Comparison of ENCODE assay signal across 1 cellular context in the genomic region with DNA sequence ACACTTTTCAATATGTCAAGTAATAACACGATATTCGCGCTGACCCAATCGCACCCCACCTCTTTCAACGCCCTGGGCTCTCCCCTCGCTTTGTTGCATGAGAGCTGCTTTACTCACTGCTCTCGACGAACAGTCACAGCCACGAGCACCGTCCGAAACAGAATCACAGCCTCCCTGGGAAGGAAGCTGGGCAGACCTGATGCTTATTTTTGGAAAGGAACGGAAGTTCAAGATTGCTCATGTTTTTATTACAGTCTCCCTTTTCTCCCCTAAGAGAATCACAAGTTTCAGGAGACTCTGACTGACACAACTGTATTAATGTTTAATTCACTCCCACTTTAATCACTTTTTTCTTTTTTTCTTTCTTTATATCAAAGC.
TF ChIP-seq lines count a peak whose summit lies in the region.

No MANE protein-coding gene starts in this region.

TF ChIP-seq in GM12878, 131 proteins besides CTCF, POLR2A, EP300 and RAD21 (continued from another document and continues in another):
- TF ChIP-seq, protein P1, sequence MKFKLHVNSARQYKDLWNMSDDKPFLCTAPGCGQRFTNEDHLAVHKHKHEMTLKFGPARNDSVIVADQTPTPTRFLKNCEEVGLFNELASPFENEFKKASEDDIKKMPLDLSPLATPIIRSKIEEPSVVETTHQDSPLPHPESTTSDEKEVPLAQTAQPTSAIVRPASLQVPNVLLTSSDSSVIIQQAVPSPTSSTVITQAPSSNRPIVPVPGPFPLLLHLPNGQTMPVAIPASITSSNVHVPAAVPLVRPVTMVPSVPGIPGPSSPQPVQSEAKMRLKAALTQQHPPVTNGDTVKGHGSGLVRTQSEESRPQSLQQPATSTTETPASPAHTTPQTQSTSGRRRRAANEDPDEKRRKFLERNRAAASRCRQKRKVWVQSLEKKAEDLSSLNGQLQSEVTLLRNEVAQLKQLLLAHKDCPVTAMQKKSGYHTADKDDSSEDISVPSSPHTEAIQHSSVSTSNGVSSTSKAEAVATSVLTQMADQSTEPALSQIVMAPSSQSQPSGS (IDR thresholded peaks at IDR 0.05; ENCODE audit: low read length) = peak; percentile 82; the same call in 1 of the 2 replicates
- TF ChIP-seq, protein P2, sequence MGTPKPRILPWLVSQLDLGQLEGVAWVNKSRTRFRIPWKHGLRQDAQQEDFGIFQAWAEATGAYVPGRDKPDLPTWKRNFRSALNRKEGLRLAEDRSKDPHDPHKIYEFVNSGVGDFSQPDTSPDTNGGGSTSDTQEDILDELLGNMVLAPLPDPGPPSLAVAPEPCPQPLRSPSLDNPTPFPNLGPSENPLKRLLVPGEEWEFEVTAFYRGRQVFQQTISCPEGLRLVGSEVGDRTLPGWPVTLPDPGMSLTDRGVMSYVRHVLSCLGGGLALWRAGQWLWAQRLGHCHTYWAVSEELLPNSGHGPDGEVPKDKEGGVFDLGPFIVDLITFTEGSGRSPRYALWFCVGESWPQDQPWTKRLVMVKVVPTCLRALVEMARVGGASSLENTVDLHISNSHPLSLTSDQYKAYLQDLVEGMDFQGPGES (IDR thresholded peaks at IDR 0.05) = no peak
- TF ChIP-seq KDM1A (IDR thresholded peaks at IDR 0.05; ENCODE audit: borderline replicate concordance) = no peak
- no peak for TF ChIP-seq ZNF24 (IDR thresholded peaks at IDR 0.05)
- TF ChIP-seq, protein P3, sequence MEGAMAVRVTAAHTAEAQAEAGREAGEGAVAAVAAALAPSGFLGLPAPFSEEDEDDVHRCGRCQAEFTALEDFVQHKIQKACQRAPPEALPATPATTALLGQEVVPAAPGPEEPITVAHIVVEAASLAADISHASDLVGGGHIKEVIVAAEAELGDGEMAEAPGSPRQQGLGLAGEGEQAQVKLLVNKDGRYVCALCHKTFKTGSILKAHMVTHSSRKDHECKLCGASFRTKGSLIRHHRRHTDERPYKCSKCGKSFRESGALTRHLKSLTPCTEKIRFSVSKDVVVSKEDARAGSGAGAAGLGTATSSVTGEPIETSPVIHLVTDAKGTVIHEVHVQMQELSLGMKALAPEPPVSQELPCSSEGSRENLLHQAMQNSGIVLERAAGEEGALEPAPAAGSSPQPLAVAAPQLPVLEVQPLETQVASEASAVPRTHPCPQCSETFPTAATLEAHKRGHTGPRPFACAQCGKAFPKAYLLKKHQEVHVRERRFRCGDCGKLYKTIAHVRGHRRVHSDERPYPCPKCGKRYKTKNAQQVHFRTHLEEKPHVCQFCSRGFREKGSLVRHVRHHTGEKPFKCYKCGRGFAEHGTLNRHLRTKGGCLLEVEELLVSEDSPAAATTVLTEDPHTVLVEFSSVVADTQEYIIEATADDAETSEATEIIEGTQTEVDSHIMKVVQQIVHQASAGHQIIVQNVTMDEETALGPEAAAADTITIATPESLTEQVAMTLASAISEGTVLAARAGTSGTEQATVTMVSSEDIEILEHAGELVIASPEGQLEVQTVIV (IDR thresholded peaks at IDR 0.05; ENCODE audit: borderline replicate concordance, partially characterized antibody) = no peak
- TF ChIP-seq PML (IDR thresholded peaks at IDR 0.05; ENCODE audit: low read length) = no peak; the same call in 1 of the 2 replicates
- no peak for TF ChIP-seq ZNF384 (IDR thresholded peaks at IDR 0.05; ENCODE audit: borderline replicate concordance, low read depth, low read length)
- no peak for TF ChIP-seq WRNIP1 (IDR thresholded peaks at IDR 0.05; ENCODE audit: borderline replicate concordance, low read depth, low read length)
- TF ChIP-seq, protein P4, sequence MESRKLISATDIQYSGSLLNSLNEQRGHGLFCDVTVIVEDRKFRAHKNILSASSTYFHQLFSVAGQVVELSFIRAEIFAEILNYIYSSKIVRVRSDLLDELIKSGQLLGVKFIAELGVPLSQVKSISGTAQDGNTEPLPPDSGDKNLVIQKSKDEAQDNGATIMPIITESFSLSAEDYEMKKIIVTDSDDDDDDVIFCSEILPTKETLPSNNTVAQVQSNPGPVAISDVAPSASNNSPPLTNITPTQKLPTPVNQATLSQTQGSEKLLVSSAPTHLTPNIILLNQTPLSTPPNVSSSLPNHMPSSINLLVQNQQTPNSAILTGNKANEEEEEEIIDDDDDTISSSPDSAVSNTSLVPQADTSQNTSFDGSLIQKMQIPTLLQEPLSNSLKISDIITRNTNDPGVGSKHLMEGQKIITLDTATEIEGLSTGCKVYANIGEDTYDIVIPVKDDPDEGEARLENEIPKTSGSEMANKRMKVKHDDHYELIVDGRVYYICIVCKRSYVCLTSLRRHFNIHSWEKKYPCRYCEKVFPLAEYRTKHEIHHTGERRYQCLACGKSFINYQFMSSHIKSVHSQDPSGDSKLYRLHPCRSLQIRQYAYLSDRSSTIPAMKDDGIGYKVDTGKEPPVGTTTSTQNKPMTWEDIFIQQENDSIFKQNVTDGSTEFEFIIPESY (IDR thresholded peaks at IDR 0.05) = no peak
- peak; percentile 85 for TF ChIP-seq EED (IDR thresholded peaks at IDR 0.05; ENCODE audit: low read depth)
- no peak for TF ChIP-seq DPF2 (IDR thresholded peaks at IDR 0.05)
- TF ChIP-seq MYB (IDR thresholded peaks at IDR 0.05; ENCODE audit: borderline replicate concordance, low read depth, low read length) = no peak
- no peak for TF ChIP-seq ZNF274 (IDR thresholded peaks at IDR 0.05; ENCODE audit: insufficient read depth, insufficient read length)
- peak; percentile 79; the same call in 1 of the 2 replicates for TF ChIP-seq FOXM1 (IDR thresholded peaks at IDR 0.05; ENCODE audit: low read depth, low read length)
- TF ChIP-seq SRF (IDR thresholded peaks at IDR 0.05; ENCODE audit: low read depth in 2 of 2, low read length in 2 of 2) = no peak
- no peak for TF ChIP-seq ZZZ3 (IDR thresholded peaks at IDR 0.05; ENCODE audit: control insufficient read depth, insufficient read length, low read depth)
- TF ChIP-seq BMI1 (IDR thresholded peaks at IDR 0.05; ENCODE audit: borderline replicate concordance) = no peak
- TF ChIP-seq STAT1 (conservative IDR thresholded peaks at IDR 0.05) = no peak
- TF ChIP-seq, protein P5, sequence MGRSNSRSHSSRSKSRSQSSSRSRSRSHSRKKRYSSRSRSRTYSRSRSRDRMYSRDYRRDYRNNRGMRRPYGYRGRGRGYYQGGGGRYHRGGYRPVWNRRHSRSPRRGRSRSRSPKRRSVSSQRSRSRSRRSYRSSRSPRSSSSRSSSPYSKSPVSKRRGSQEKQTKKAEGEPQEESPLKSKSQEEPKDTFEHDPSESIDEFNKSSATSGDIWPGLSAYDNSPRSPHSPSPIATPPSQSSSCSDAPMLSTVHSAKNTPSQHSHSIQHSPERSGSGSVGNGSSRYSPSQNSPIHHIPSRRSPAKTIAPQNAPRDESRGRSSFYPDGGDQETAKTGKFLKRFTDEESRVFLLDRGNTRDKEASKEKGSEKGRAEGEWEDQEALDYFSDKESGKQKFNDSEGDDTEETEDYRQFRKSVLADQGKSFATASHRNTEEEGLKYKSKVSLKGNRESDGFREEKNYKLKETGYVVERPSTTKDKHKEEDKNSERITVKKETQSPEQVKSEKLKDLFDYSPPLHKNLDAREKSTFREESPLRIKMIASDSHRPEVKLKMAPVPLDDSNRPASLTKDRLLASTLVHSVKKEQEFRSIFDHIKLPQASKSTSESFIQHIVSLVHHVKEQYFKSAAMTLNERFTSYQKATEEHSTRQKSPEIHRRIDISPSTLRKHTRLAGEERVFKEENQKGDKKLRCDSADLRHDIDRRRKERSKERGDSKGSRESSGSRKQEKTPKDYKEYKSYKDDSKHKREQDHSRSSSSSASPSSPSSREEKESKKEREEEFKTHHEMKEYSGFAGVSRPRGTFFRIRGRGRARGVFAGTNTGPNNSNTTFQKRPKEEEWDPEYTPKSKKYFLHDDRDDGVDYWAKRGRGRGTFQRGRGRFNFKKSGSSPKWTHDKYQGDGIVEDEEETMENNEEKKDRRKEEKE (IDR thresholded peaks at IDR 0.05) = no peak
- TF ChIP-seq NR2C2 (IDR thresholded peaks at IDR 0.05; ENCODE audit: borderline replicate concordance, control insufficient read depth, insufficient read length, low read depth) = no peak
- TF ChIP-seq TBL1XR1 (IDR thresholded peaks at IDR 0.05; ENCODE audit: low read depth, low read length) = peak; percentile 91; the same call in 1 of the 2 replicates
- no peak for TF ChIP-seq CEBPB (IDR thresholded peaks at IDR 0.05; ENCODE audit: borderline replicate concordance in 1 of 2, low read depth in 2 of 2, low read length in 2 of 2)
- no peak for TF ChIP-seq HDAC6 (IDR thresholded peaks at IDR 0.05; ENCODE audit: unreplicated experiment)
- no peak for TF ChIP-seq TCF3 (IDR thresholded peaks at IDR 0.05; ENCODE audit: borderline replicate concordance, insufficient read depth, low read depth, low read length)
- TF ChIP-seq STAT3 (IDR thresholded peaks at IDR 0.05; ENCODE audit: low read depth, low read length) = no peak
- no peak for TF ChIP-seq HCFC1 (IDR thresholded peaks at IDR 0.05; ENCODE audit: low read length)
- TF ChIP-seq, protein P6, sequence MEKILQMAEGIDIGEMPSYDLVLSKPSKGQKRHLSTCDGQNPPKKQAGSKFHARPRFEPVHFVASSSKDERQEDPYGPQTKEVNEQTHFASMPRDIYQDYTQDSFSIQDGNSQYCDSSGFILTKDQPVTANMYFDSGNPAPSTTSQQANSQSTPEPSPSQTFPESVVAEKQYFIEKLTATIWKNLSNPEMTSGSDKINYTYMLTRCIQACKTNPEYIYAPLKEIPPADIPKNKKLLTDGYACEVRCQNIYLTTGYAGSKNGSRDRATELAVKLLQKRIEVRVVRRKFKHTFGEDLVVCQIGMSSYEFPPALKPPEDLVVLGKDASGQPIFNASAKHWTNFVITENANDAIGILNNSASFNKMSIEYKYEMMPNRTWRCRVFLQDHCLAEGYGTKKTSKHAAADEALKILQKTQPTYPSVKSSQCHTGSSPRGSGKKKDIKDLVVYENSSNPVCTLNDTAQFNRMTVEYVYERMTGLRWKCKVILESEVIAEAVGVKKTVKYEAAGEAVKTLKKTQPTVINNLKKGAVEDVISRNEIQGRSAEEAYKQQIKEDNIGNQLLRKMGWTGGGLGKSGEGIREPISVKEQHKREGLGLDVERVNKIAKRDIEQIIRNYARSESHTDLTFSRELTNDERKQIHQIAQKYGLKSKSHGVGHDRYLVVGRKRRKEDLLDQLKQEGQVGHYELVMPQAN (conservative IDR thresholded peaks at IDR 0.05) = no peak
- no peak for TF ChIP-seq BACH1 (IDR thresholded peaks at IDR 0.05; ENCODE audit: borderline replicate concordance)
- TF ChIP-seq IKZF1 (conservative IDR thresholded peaks at IDR 0.05) = no peak
- TF ChIP-seq KLF5 (IDR thresholded peaks at IDR 0.05; ENCODE audit: partially characterized antibody) = no peak
- TF ChIP-seq, protein P7, sequence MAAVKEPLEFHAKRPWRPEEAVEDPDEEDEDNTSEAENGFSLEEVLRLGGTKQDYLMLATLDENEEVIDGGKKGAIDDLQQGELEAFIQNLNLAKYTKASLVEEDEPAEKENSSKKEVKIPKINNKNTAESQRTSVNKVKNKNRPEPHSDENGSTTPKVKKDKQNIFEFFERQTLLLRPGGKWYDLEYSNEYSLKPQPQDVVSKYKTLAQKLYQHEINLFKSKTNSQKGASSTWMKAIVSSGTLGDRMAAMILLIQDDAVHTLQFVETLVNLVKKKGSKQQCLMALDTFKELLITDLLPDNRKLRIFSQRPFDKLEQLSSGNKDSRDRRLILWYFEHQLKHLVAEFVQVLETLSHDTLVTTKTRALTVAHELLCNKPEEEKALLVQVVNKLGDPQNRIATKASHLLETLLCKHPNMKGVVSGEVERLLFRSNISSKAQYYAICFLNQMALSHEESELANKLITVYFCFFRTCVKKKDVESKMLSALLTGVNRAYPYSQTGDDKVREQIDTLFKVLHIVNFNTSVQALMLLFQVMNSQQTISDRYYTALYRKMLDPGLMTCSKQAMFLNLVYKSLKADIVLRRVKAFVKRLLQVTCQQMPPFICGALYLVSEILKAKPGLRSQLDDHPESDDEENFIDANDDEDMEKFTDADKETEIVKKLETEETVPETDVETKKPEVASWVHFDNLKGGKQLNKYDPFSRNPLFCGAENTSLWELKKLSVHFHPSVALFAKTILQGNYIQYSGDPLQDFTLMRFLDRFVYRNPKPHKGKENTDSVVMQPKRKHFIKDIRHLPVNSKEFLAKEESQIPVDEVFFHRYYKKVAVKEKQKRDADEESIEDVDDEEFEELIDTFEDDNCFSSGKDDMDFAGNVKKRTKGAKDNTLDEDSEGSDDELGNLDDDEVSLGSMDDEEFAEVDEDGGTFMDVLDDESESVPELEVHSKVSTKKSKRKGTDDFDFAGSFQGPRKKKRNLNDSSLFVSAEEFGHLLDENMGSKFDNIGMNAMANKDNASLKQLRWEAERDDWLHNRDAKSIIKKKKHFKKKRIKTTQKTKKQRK (IDR thresholded peaks at IDR 0.05; ENCODE audit: low read depth, low read length) = no peak
- TF ChIP-seq BHLHE40 (IDR thresholded peaks at IDR 0.05; ENCODE audit: borderline replicate concordance in 1 of 2, low read depth in 2 of 2, low read length in 1 of 2) = no peak
- TF ChIP-seq EZH2 (IDR thresholded peaks at IDR 0.05; ENCODE audit: borderline replicate concordance, control insufficient read depth, low read depth, low read length) = no peak
- TF ChIP-seq, protein P8, sequence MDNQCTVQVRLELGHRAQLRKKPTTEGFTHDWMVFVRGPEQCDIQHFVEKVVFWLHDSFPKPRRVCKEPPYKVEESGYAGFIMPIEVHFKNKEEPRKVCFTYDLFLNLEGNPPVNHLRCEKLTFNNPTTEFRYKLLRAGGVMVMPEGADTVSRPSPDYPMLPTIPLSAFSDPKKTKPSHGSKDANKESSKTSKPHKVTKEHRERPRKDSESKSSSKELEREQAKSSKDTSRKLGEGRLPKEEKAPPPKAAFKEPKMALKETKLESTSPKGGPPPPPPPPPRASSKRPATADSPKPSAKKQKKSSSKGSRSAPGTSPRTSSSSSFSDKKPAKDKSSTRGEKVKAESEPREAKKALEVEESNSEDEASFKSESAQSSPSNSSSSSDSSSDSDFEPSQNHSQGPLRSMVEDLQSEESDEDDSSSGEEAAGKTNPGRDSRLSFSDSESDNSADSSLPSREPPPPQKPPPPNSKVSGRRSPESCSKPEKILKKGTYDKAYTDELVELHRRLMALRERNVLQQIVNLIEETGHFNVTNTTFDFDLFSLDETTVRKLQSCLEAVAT (IDR thresholded peaks at IDR 0.05) = no peak
- TF ChIP-seq NR2F1 (conservative IDR thresholded peaks at IDR 0.05) = no peak
- no peak for TF ChIP-seq RCOR1 (conservative IDR thresholded peaks at IDR 0.05; ENCODE audit: low read depth, low read length)
- no peak for TF ChIP-seq MXI1 (IDR thresholded peaks at IDR 0.05; ENCODE audit: low read depth, low read length)
- TF ChIP-seq ASH2L (IDR thresholded peaks at IDR 0.05; ENCODE audit: borderline replicate concordance, low read depth) = no peak
- no peak for TF ChIP-seq BRCA1 (IDR thresholded peaks at IDR 0.05; ENCODE audit: low read depth, low read length)
- no peak for TF ChIP-seq GABPA (IDR thresholded peaks at IDR 0.05; ENCODE audit: low read depth)
- TF ChIP-seq, protein P9, sequence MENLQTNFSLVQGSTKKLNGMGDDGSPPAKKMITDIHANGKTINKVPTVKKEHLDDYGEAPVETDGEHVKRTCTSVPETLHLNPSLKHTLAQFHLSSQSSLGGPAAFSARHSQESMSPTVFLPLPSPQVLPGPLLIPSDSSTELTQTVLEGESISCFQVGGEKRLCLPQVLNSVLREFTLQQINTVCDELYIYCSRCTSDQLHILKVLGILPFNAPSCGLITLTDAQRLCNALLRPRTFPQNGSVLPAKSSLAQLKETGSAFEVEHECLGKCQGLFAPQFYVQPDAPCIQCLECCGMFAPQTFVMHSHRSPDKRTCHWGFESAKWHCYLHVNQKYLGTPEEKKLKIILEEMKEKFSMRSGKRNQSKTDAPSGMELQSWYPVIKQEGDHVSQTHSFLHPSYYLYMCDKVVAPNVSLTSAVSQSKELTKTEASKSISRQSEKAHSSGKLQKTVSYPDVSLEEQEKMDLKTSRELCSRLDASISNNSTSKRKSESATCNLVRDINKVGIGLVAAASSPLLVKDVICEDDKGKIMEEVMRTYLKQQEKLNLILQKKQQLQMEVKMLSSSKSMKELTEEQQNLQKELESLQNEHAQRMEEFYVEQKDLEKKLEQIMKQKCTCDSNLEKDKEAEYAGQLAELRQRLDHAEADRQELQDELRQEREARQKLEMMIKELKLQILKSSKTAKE (IDR thresholded peaks at IDR 0.05; ENCODE audit: low read depth, poor library complexity, severe bottlenecking) = peak; percentile 95
- TF ChIP-seq CBFB (IDR thresholded peaks at IDR 0.05; ENCODE audit: low read depth) = no peak
- TF ChIP-seq HDGF (IDR thresholded peaks at IDR 0.05) = no peak
